20 cellular contexts compared by ENCODE assay signal in genomic region chr2:18001671-18002070, GRCh38.
A peak's percentile ranks its signal among the peaks of the same experiment; 100 is the strongest.
DNase-seq lines count a peak whose midpoint lies in the region; ATAC-seq and TF ChIP-seq lines count a peak whose summit lies in the region.
"Had no signal": no experiment of that assay in that cellular context is flagged by ENCODE, and none has a peak within 500 bp of the region (broad histone marks: within the 10 kb centered on the region; RNA-seq: fewer than 3 reads in every experiment).

No MANE protein-coding gene starts in this region.

- no peak overlapping the region for H3K4me3 Mint-ChIP-seq in chondrocyte (ENCODE audit: unreplicated experiment)
- H3K4me3 Mint-ChIP-seq: activated CD4-positive, alpha-beta T cell treated with anti-CD3 and anti-CD28 coated beads for 36 hours had no signal

- H3K4me3 ChIP-seq in A673 (ENCODE audit: low read depth, low read length, poor library complexity, severe bottlenecking): no peak overlapping the region
- no peak overlapping the region for H3K4me3 ChIP-seq in GM06990 (replicated peaks; ENCODE audit: low read depth, low read length)
- H3K4me3 ChIP-seq in Loucy (ENCODE audit: low read length, poor library complexity, severe bottlenecking): no peak overlapping the region
- H3K4me3 ChIP-seq: gastroesophageal sphincter, GM23248, left ventricle myocardium inferior, MG63 had no signal

- no peaks in the 10 kb centered on the region for H4K20me1 ChIP-seq in Loucy (ENCODE audit: insufficient read depth, low read length, poor library complexity, severe bottlenecking)

- peak; percentile 39; the same call in 1 of the 2 replicates for TF ChIP-seq CTCF in A673 (conservative IDR thresholded peaks at IDR 0.05; ENCODE audit: low read depth, low read length)
- TF ChIP-seq CTCF in GM06990 (IDR thresholded peaks at IDR 0.05; ENCODE audit: insufficient read depth, low read length, poor library complexity, severe bottlenecking): peak; percentile 35
- peak; percentile 37 for TF ChIP-seq CTCF in Loucy (conservative IDR thresholded peaks at IDR 0.05; ENCODE audit: low read length)
- TF ChIP-seq CTCF in chondrocyte (IDR thresholded peaks at IDR 0.05): peak; percentile 28

- no peak overlapping the region for H2AFZ ChIP-seq in Loucy (ENCODE audit: low read length)
- H2AFZ ChIP-seq: GM23248 had no signal

- DNase-seq in A673 (ENCODE audit: low spot score) (peak; percentile 15), GM06990 (ENCODE audit: extremely low read depth, insufficient read length) (no peak), chondrocyte (ENCODE audit: low spot score) (no peak), NCI-H1092 (lab: John Stamatoyannopoulos, UW) (no peak), NCI-H345 treated with DMSO at 0.1 percent for 48 hours (lab: John Stamatoyannopoulos, UW; ENCODE audit: unreplicated experiment) (no peak)
- DNase-seq: activated CD4-positive, alpha-beta T cell treated with anti-CD3 and anti-CD28 coated beads for 36 hours; activated CD8-positive, alpha-beta memory T cell treated with anti-CD3 and anti-CD28 coated beads, Interleukin-2, amount 50 U/mL, for 4 hours; activated gamma-delta T cell treated with Interleukin-2 at 50 U/mL for 16 hours; DMS153; GM23248; left ventricle myocardium inferior; MG63; NCI-H2029; occipital lobe; stimulated activated CD4-positive, alpha-beta T cell treated with anti-CD3 and anti-CD28 coated beads, Interleukin-2, amount 100 ng/mL, for 48 hours; T-helper 9 cell had no signal

- H3K79me2 ChIP-seq in Loucy (ENCODE audit: insufficient read depth, low read length): no peaks in the 10 kb centered on the region

- CTCF ChIA-PET in A673 (lab: Charles Lee): no interaction called here

- H3K9me3 Mint-ChIP-seq in chondrocyte (ENCODE audit: low read depth): peaks cover 10% of the 10 kb centered on the region

- no peaks in the 10 kb centered on the region for H3K9me2 ChIP-seq in Loucy (replicated peaks; ENCODE audit: low read depth, low read length)

- H3K36me3 ChIP-seq in A673 (ENCODE audit: insufficient read depth, low read length, poor library complexity, severe bottlenecking) (no peaks in the 10 kb centered on the region), GM06990 (ENCODE audit: control insufficient read depth, insufficient read depth, low read length) (no peaks in the 10 kb centered on the region), Loucy (ENCODE audit: insufficient read depth, low read length) (no peaks in the 10 kb centered on the region)
- H3K36me3 ChIP-seq: gastroesophageal sphincter, left ventricle myocardium inferior, MG63 had no signal

- no peak for ATAC-seq in HG02870 (IDR thresholded peaks at IDR 0.05; ENCODE audit: unreplicated experiment)
- no peak for ATAC-seq in GM21825 (IDR thresholded peaks at IDR 0.05; ENCODE audit: unreplicated experiment)
- ATAC-seq: activated CD4-positive, alpha-beta T cell treated with anti-CD3 and anti-CD28 coated beads for 36 hours; gastroesophageal sphincter had no signal

- no peaks in the 10 kb centered on the region for H3K4me1 ChIP-seq in A673 (ENCODE audit: insufficient read depth, low read length, poor library complexity, severe bottlenecking)
- H3K4me1 ChIP-seq in Loucy (ENCODE audit: insufficient read depth, low read length, poor library complexity, severe bottlenecking): no peaks in the 10 kb centered on the region
- H3K4me1 ChIP-seq: gastroesophageal sphincter, left ventricle myocardium inferior had no signal

- H3K4me1 Mint-ChIP-seq in chondrocyte (ENCODE audit: low read depth): no peaks in the 10 kb centered on the region
- H3K4me1 Mint-ChIP-seq: activated CD4-positive, alpha-beta T cell treated with anti-CD3 and anti-CD28 coated beads for 36 hours had no signal

- H3K36me3 Mint-ChIP-seq in chondrocyte (ENCODE audit: low read depth): no peaks in the 10 kb centered on the region

- H3K27me3 ChIP-seq in A673 (replicated peaks; ENCODE audit: insufficient read depth, low read depth, low read length, poor library complexity) (no peaks in the 10 kb centered on the region), GM06990 (replicated peaks; ENCODE audit: control insufficient read depth, insufficient read depth, low read length) (no peaks in the 10 kb centered on the region), Loucy (ENCODE audit: insufficient read depth, low read length, poor library complexity, severe bottlenecking) (no peaks in the 10 kb centered on the region)
- H3K27me3 ChIP-seq: gastroesophageal sphincter, MG63 had no signal

- H3F3A ChIP-seq in Loucy (ENCODE audit: low read depth): no peaks in the 10 kb centered on the region

- peaks cover 2% of the 10 kb centered on the region for H3K27me3 Mint-ChIP-seq in chondrocyte (ENCODE audit: low read depth)
- H3K27me3 Mint-ChIP-seq: activated CD4-positive, alpha-beta T cell treated with anti-CD3 and anti-CD28 coated beads for 36 hours had no signal

- H3K4me2 ChIP-seq in Loucy (ENCODE audit: low read depth, low read length, poor library complexity, severe bottlenecking): no peak overlapping the region

- no peak overlapping the region for H3K27ac Mint-ChIP-seq in chondrocyte (ENCODE audit: unreplicated experiment)
- H3K27ac Mint-ChIP-seq: activated CD4-positive, alpha-beta T cell treated with anti-CD3 and anti-CD28 coated beads for 36 hours had no signal

- no peak overlapping the region for H3K27ac ChIP-seq in A673 (ENCODE audit: low read depth, low read length, poor library complexity, severe bottlenecking)
- H3K27ac ChIP-seq: gastroesophageal sphincter, GM23248, left ventricle myocardium inferior had no signal

- H3K9ac ChIP-seq in Loucy (ENCODE audit: low read depth, low read length, poor library complexity, severe bottlenecking): no peak overlapping the region
- H3K9ac ChIP-seq: GM23248 had no signal

- intact Hi-C loops in A673 (cut with micrococcal nuclease; ENCODE audit: unreplicated experiment): no loop called here

- H3K9me3 ChIP-seq in A673 (ENCODE audit: low read depth, low read length, poor library complexity, severe bottlenecking) (peaks cover 2% of the 10 kb centered on the region), Loucy (ENCODE audit: insufficient read depth, low read depth, low read length) (no peaks in the 10 kb centered on the region)
- H3K9me3 ChIP-seq: gastroesophageal sphincter had no signal

- POLR2A ChIA-PET in A673 (lab: Charles Lee; ENCODE audit: low non-redundant PET): no interaction called here

- BruUV-seq in A673 (replicated peaks; lab: Mats Ljungman, UMichigan): no TSS peak
